ENCODE assay signal across 1 cellular context in genomic region chr3:150762662-150763121, GRCh38.
A peak's percentile ranks its signal among the peaks of the same experiment; 100 is the strongest.
TF ChIP-seq lines count a peak whose summit lies in the region.

No MANE protein-coding gene starts in this region.

TF ChIP-seq in GM12878, 131 proteins besides CTCF, POLR2A, EP300 and RAD21 (continued from another document):
- TF ChIP-seq ZBTB4 (CRISPR knock-in tag; IDR thresholded peaks at IDR 0.05): no peak
- TF ChIP-seq DPF2 (IDR thresholded peaks at IDR 0.05): peak; percentile 82; the same call in 1 of the 2 replicates
- no peak for TF ChIP-seq GABPA (IDR thresholded peaks at IDR 0.05; ENCODE audit: low read depth)
- no peak for TF ChIP-seq HDAC2 (IDR thresholded peaks at IDR 0.05)
- no peak for TF ChIP-seq SREBF2 (IDR thresholded peaks at IDR 0.05; ENCODE audit: low read length)
- TF ChIP-seq HSF1 (IDR thresholded peaks at IDR 0.05; ENCODE audit: low read depth, low read length): no peak
- no peak for TF ChIP-seq MXI1 (IDR thresholded peaks at IDR 0.05; ENCODE audit: low read depth, low read length)
- TF ChIP-seq CREB1 (IDR thresholded peaks at IDR 0.05; ENCODE audit: low read depth): no peak
- no peak for TF ChIP-seq CUX1 (IDR thresholded peaks at IDR 0.05; ENCODE audit: insufficient replicate concordance, low read depth, low read length)
- no peak for TF ChIP-seq ZZZ3 (IDR thresholded peaks at IDR 0.05; ENCODE audit: control insufficient read depth, insufficient read length, low read depth)
- TF ChIP-seq ASH2L (IDR thresholded peaks at IDR 0.05; ENCODE audit: borderline replicate concordance, low read depth): peak; percentile 68; the same call in 1 of the 2 replicates
- no peak for TF ChIP-seq SPI1 (IDR thresholded peaks at IDR 0.05; ENCODE audit: borderline replicate concordance, insufficient read depth, low read depth, low read length)
- TF ChIP-seq ZNF592 (IDR thresholded peaks at IDR 0.05): no peak
- TF ChIP-seq NR2C1 (IDR thresholded peaks at IDR 0.05): peak; percentile 48; the same call in 1 of the 2 replicates
- 0 out of 2 replicates have a peak, but pooled peaks have one; percentile 6 for TF ChIP-seq ZSCAN29 (IDR thresholded peaks at IDR 0.05)
- TF ChIP-seq EGR1 (IDR thresholded peaks at IDR 0.05; ENCODE audit: borderline replicate concordance in 1 of 2, low read depth in 2 of 2, low read length in 2 of 2): no peak
- no peak for TF ChIP-seq NRF1 (conservative IDR thresholded peaks at IDR 0.05; ENCODE audit: low read depth, low read length)
- no peak for TF ChIP-seq ZNF274 (IDR thresholded peaks at IDR 0.05; ENCODE audit: insufficient read depth, insufficient read length)
- TF ChIP-seq ZNF207 (IDR thresholded peaks at IDR 0.05; ENCODE audit: borderline replicate concordance): peak; percentile 78
- TF ChIP-seq BCLAF1 (IDR thresholded peaks at IDR 0.05): no peak
- TF ChIP-seq ZNF24 (IDR thresholded peaks at IDR 0.05): no peak
- no peak for TF ChIP-seq PKNOX1 (IDR thresholded peaks at IDR 0.05)
- TF ChIP-seq IKZF1 (conservative IDR thresholded peaks at IDR 0.05): 0 out of 2 replicates have a peak, but pooled peaks have one; percentile 86
- TF ChIP-seq SMARCA5 (IDR thresholded peaks at IDR 0.05): 0 out of 2 replicates have a peak, but pooled peaks have one; percentile 82
- no peak for TF ChIP-seq ZBED1 (IDR thresholded peaks at IDR 0.05; ENCODE audit: borderline replicate concordance)
- TF ChIP-seq E2F8 (IDR thresholded peaks at IDR 0.05; ENCODE audit: low read depth, partially characterized antibody): no peak
- TF ChIP-seq RB1 (IDR thresholded peaks at IDR 0.05; ENCODE audit: borderline replicate concordance): no peak
- TF ChIP-seq HCFC1 (IDR thresholded peaks at IDR 0.05; ENCODE audit: low read length): no peak
- no peak for TF ChIP-seq NR2C2 (IDR thresholded peaks at IDR 0.05; ENCODE audit: borderline replicate concordance, control insufficient read depth, insufficient read length, low read depth)
- no peak for TF ChIP-seq CHD2 (IDR thresholded peaks at IDR 0.05; ENCODE audit: borderline replicate concordance, low read depth, low read length)
- TF ChIP-seq RELA (IDR thresholded peaks at IDR 0.05; ENCODE audit: borderline replicate concordance, partially characterized antibody): no peak
- TF ChIP-seq CBX3 (IDR thresholded peaks at IDR 0.05; ENCODE audit: borderline replicate concordance, low read depth): no peak
- no peak for TF ChIP-seq SREBF1 (IDR thresholded peaks at IDR 0.05; ENCODE audit: low read length)
